ENCODE assay signal across 1 cellular context in genomic region chr16:24729243-24729966, GRCh38.
TF ChIP-seq lines count a peak whose summit lies in the region.

Gene TNRC6A, plus strand, starts transcription at chr16:24729651. Its CDS starts 191 bp downstream, at chr16:24729842.

TF ChIP-seq in HEK293, 187 proteins besides CTCF, POLR2A, EP300 and RAD21 (continued from another document and continues in another):
- TF ChIP-seq ZBTB6 (tag by site-specific recombination; IDR thresholded peaks at IDR 0.05), result no peak
- no peak for TF ChIP-seq ZNF157 (tag by site-specific recombination; IDR thresholded peaks at IDR 0.05)
- no peak for TF ChIP-seq TSHZ1 (tag by site-specific recombination; IDR thresholded peaks at IDR 0.05; ENCODE audit: borderline replicate concordance)
- no peak for TF ChIP-seq REST (tag by site-specific recombination; IDR thresholded peaks at IDR 0.05)
- no peak for TF ChIP-seq ZNF16 (tag by site-specific recombination; IDR thresholded peaks at IDR 0.05; ENCODE audit: low read depth)
- peak; percentile 44; the same call in 1 of the 2 replicates for TF ChIP-seq ZNF76 (tag by site-specific recombination; IDR thresholded peaks at IDR 0.05; ENCODE audit: borderline replicate concordance, low read depth)
- no peak for TF ChIP-seq ZNF350 (tag by site-specific recombination; IDR thresholded peaks at IDR 0.05)
- no peak for TF ChIP-seq ZNF175 (tag by site-specific recombination; IDR thresholded peaks at IDR 0.05)
- TF ChIP-seq ZNF26 (tag by site-specific recombination; IDR thresholded peaks at IDR 0.05), result no peak
- TF ChIP-seq ZNF571 (tag by site-specific recombination; IDR thresholded peaks at IDR 0.05), result no peak
- TF ChIP-seq ZEB2 (tag by site-specific recombination; IDR thresholded peaks at IDR 0.05), result peak; percentile 89
- peak; percentile 76; the same call in 1 of the 2 replicates for TF ChIP-seq YY2 (tag by site-specific recombination; IDR thresholded peaks at IDR 0.05)
- TF ChIP-seq PRDM2 (tag by site-specific recombination; IDR thresholded peaks at IDR 0.05; ENCODE audit: borderline replicate concordance), result no peak
- no peak for TF ChIP-seq KLF10 (tag by site-specific recombination; IDR thresholded peaks at IDR 0.05)
- TF ChIP-seq FEZF1 (tag by site-specific recombination; IDR thresholded peaks at IDR 0.05), result no peak
- TF ChIP-seq ZNF707 (tag by site-specific recombination; IDR thresholded peaks at IDR 0.05), result no peak
- TF ChIP-seq ZBTB21 (tag by site-specific recombination; IDR thresholded peaks at IDR 0.05), result 0 out of 2 replicates have a peak, but pooled peaks have one; percentile 31
- no peak for TF ChIP-seq REPIN1 (tag by site-specific recombination; IDR thresholded peaks at IDR 0.05; ENCODE audit: low read depth)
- TF ChIP-seq ZFP3 (tag by site-specific recombination; IDR thresholded peaks at IDR 0.05; ENCODE audit: low read depth), result no peak
- no peak for TF ChIP-seq PRDM1 (tag by site-specific recombination; IDR thresholded peaks at IDR 0.05)
- no peak for TF ChIP-seq ZNF10 (tag by site-specific recombination; IDR thresholded peaks at IDR 0.05)
- TF ChIP-seq ZNF621 (tag by site-specific recombination; IDR thresholded peaks at IDR 0.05), result no peak
- TF ChIP-seq ZNF561 (tag by site-specific recombination; IDR thresholded peaks at IDR 0.05; ENCODE audit: borderline replicate concordance), result 0 out of 2 replicates have a peak, but pooled peaks have one; percentile 55
- TF ChIP-seq ZNF830 (tag by site-specific recombination; IDR thresholded peaks at IDR 0.05; ENCODE audit: low read depth), result no peak
- peak; percentile 48; the same call in 1 of the 2 replicates for TF ChIP-seq ZNF692 (tag by site-specific recombination; IDR thresholded peaks at IDR 0.05)
- no peak for TF ChIP-seq ZNF114 (tag by site-specific recombination; IDR thresholded peaks at IDR 0.05)
- TF ChIP-seq ZNF398 (tag by site-specific recombination; IDR thresholded peaks at IDR 0.05), result no peak
- TF ChIP-seq SCRT2 (tag by site-specific recombination; IDR thresholded peaks at IDR 0.05), result no peak
- no peak for TF ChIP-seq ZNF596 (tag by site-specific recombination; IDR thresholded peaks at IDR 0.05)
- TF ChIP-seq ZSCAN23 (tag by site-specific recombination; IDR thresholded peaks at IDR 0.05), result no peak
- TF ChIP-seq ZNF423 (tag by site-specific recombination; IDR thresholded peaks at IDR 0.05), result no peak
- TF ChIP-seq ZNF558 (tag by site-specific recombination; IDR thresholded peaks at IDR 0.05), result no peak
- TF ChIP-seq ZXDB (tag by site-specific recombination; IDR thresholded peaks at IDR 0.05), result peak; percentile 89
- no peak for TF ChIP-seq ZNF112 (tag by site-specific recombination; IDR thresholded peaks at IDR 0.05)
- no peak for TF ChIP-seq ZNF140 (tag by site-specific recombination; IDR thresholded peaks at IDR 0.05)
- TF ChIP-seq ZBTB44 (tag by site-specific recombination; IDR thresholded peaks at IDR 0.05), result peak; percentile 13; the same call in 1 of the 2 replicates
